9 cellular contexts compared by ENCODE assay signal in the genomic region with DNA sequence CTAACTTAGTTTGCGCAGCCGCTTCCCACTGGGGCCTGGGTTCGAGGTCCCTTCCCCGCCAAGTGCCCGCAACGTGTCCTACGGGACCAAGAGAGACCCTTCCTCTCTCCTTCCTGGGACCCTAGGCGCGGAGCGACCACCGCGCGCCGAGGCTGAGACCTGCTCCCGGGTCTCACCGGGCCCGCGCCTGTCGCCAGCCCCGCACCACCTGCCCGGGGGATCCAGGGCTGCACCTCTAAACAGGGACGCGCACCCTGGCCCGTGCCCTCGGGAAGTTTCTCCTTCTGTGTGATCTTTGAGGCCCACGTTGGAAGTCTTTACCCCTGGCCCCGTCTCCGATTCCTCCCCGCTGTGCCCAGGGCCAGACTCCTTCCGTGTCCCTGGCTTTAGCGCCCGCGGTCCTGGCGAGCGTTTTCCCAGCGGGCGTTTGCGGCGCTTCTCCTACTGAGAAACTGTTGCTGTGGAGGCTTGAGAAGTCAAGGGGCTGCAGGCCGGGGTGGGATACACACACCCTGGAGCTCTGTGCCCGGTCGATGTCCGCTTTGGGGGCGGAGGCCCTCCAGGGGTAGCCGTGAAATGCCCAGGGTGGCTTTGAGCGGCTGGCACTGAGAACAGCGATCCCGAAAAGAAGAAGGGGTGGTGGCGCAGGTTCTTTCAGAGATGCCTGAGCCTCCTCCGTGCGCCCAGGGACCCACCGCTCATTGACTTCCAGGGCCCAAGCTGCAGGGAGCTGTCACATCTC. TPM values are rescaled to one million over a fixed set of nuclear protein-coding genes. Genes with fewer than 3 reads are reported as not detected.
DNase-seq lines count a peak whose midpoint lies in the region; ATAC-seq and TF ChIP-seq lines count a peak whose summit lies in the region.
"Had no signal": no experiment of that assay in that cellular context is flagged by ENCODE, and none has a peak within 500 bp of the region (broad histone marks: within the 10 kb centered on the region; RNA-seq: fewer than 3 reads in every experiment).

No MANE protein-coding gene starts in this region.

- DNase-seq in BJ (ENCODE audit: low read depth) (no peak), SK-N-SH (no peak), LoVo (ENCODE audit: low spot score) (no peak), medulla oblongata (ENCODE audit: extremely low spot score) (no peak)
- DNase-seq in activated CD8-positive, alpha-beta memory T cell treated with anti-CD3 and anti-CD28 coated beads, Interleukin-2, amount 50 U/mL, for 48 hours: no peak

- peak overlapping the region; percentile 18; the same call in 1 of the 2 replicates for H2AFZ ChIP-seq in SK-N-SH (ENCODE audit: low read depth)

- POLR2A ChIA-PET in BJ (lab: Charles Lee): no interaction called here
- POLR2A ChIA-PET in SK-N-SH (lab: Yijun Ruan, JAX): no interaction called here

- 30% methylated on average over 34 of the region's 52 CpGs for WGBS in SK-N-SH (ENCODE audit: low lambda C conversion rate)

- ATAC-seq in GM19035 (IDR thresholded peaks at IDR 0.05; ENCODE audit: unreplicated experiment): no peak
- ATAC-seq: activated CD4-positive, CD25-positive, alpha-beta regulatory T cell treated with anti-CD3 and anti-CD28 coated beads, Interleukin-2, amount 50 U/mL, for 24 hours had no signal

- no peaks in the 10 kb centered on the region for H3K9me2 ChIP-seq in SK-N-SH

- H3K27ac ChIP-seq in SK-N-SH (ENCODE audit: low read depth in 2 of 2, low read length in 1 of 2) (peak overlapping the region in 1 of 2 experiments; percentile 88; a peak in 2 of 4 replicates), rectal smooth muscle tissue (ENCODE audit: low read depth, low read length) (no peak overlapping the region)

- H3K79me2 ChIP-seq in SK-N-SH (ENCODE audit: insufficient read depth): peaks cover 54% of the 10 kb centered on the region

- H3K4me1 ChIP-seq in SK-N-SH (ENCODE audit: control insufficient read depth in 1 of 2, insufficient read depth in 2 of 2, low read depth in 1 of 2, low read length in 1 of 2) (peaks cover 20 to 45% of the 10 kb centered on the region in 2 experiments), iPS-15b (ENCODE audit: control insufficient read depth, insufficient read depth, low read length) (peaks cover 4% of the 10 kb centered on the region), rectal smooth muscle tissue (ENCODE audit: control insufficient read depth, insufficient read depth, low read length) (peaks cover 6% of the 10 kb centered on the region)

- TF ChIP-seq CTCF in BJ (IDR thresholded peaks at IDR 0.05; ENCODE audit: insufficient read depth, low read depth, low read length) (no peak), SK-N-SH (IDR thresholded peaks at IDR 0.05) (no peak)

- TF ChIP-seq RAD21 in SK-N-SH (IDR thresholded peaks at IDR 0.05; ENCODE audit: low read length): no peak

- peak overlapping the region; percentile 96 for H3K4me2 ChIP-seq in SK-N-SH

- H3K9me3 ChIP-seq in SK-N-SH (no peaks in the 10 kb centered on the region), iPS-15b (ENCODE audit: control insufficient read depth, insufficient read depth, low read length) (no peaks in the 10 kb centered on the region)

- H4K20me1 ChIP-seq in SK-N-SH (ENCODE audit: insufficient read depth): no peaks in the 10 kb centered on the region

- peak overlapping the region; percentile 98 for H3K9ac ChIP-seq in SK-N-SH
- no peak overlapping the region for H3K9ac ChIP-seq in iPS-15b (ENCODE audit: low read depth, low read length)
- no peak overlapping the region for H3K9ac ChIP-seq in rectal smooth muscle tissue (ENCODE audit: low read length)

- no peaks in the 10 kb centered on the region for H3K27me3 ChIP-seq in BJ (ENCODE audit: control insufficient read depth, insufficient read depth, low read length)
- H3K27me3 ChIP-seq in SK-N-SH (ENCODE audit: insufficient read depth): no peaks in the 10 kb centered on the region
- peaks cover 67% of the 10 kb centered on the region for H3K27me3 ChIP-seq in iPS-15b (ENCODE audit: control insufficient read depth, insufficient read depth, low read length)
- peaks cover 11% of the 10 kb centered on the region for H3K27me3 ChIP-seq in rectal smooth muscle tissue (ENCODE audit: control insufficient read depth, insufficient read depth, low read length)

- H3K4me3 ChIP-seq in BJ (ENCODE audit: low read depth, low read length) (peak overlapping the region; percentile 53), SK-N-SH (ENCODE audit: low read depth in 2 of 2, low read length in 1 of 2) (peak overlapping the region; percentile 65 to 85), iPS-15b (ENCODE audit: low read depth, low read length) (peak overlapping the region; percentile 63), rectal smooth muscle tissue (ENCODE audit: low read length) (peak overlapping the region; percentile 60)

- CTCF ChIA-PET in BJ (lab: Yijun Ruan, JAX): interaction anchor here (3.8 kb wide), 1 partner anchor 34 kb away, joined by 11 read pairs; no protein-coding TSS in a partner anchor
- CTCF ChIA-PET in SK-N-SH (lab: Yijun Ruan, JAX): interaction anchor here (1.0 kb wide), 1 partner anchor 14 kb away, joined by 3 read pairs; no protein-coding TSS in a partner anchor

- H3K36me3 ChIP-seq in BJ (ENCODE audit: control insufficient read depth, insufficient read depth, low read length): no peaks in the 10 kb centered on the region
- H3K36me3 ChIP-seq in SK-N-SH (replicated peaks in 1 of 2; ENCODE audit: control insufficient read depth in 1 of 2, insufficient read depth in 2 of 2, low read length in 1 of 2): no peaks in the 10 kb centered on the region
- no peaks in the 10 kb centered on the region for H3K36me3 ChIP-seq in iPS-15b (ENCODE audit: control insufficient read depth, insufficient read depth, low read length)
- no peaks in the 10 kb centered on the region for H3K36me3 ChIP-seq in rectal smooth muscle tissue (ENCODE audit: control insufficient read depth, insufficient read depth, low read length)

- no peak for TF ChIP-seq EP300 in SK-N-SH (IDR thresholded peaks at IDR 0.05; ENCODE audit: borderline replicate concordance in 1 of 2, low read depth in 1 of 2, low read length in 1 of 2)

- H3F3A ChIP-seq in SK-N-SH (replicated peaks; ENCODE audit: insufficient read depth): peaks cover 22% of the 10 kb centered on the region

TF ChIP-seq in SK-N-SH, 30 proteins besides CTCF, POLR2A, EP300 and RAD21:
- TF ChIP-seq ELF1 (IDR thresholded peaks at IDR 0.05) (no peak), MEF2A (IDR thresholded peaks at IDR 0.05; ENCODE audit: borderline replicate concordance, low read depth) (no peak), GABPA (IDR thresholded peaks at IDR 0.05; ENCODE audit: low read depth) (no peak), JUND (IDR thresholded peaks at IDR 0.05) (no peak)
- TF ChIP-seq, protein P1, sequence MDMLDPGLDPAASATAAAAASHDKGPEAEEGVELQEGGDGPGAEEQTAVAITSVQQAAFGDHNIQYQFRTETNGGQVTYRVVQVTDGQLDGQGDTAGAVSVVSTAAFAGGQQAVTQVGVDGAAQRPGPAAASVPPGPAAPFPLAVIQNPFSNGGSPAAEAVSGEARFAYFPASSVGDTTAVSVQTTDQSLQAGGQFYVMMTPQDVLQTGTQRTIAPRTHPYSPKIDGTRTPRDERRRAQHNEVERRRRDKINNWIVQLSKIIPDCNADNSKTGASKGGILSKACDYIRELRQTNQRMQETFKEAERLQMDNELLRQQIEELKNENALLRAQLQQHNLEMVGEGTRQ (IDR thresholded peaks at IDR 0.05; ENCODE audit: borderline replicate concordance, low read depth, low read length): no peak

RNA-seq across cellular contexts. Expression of a gene that starts 0.6 kb away (rescaled TPM):
- 30.1 and 35.4 TPM in 2 replicates for polyA plus RNA-seq in BJ (2011; rRNA removed)
- polyA minus RNA-seq in BJ (2011; rRNA and poly(A)+ RNA removed): 16.0 and 18.9 TPM in 2 replicates
- 27.9 and 30.3 TPM in 2 replicates for polyA plus RNA-seq in SK-N-SH (2012; rRNA removed)
- polyA plus RNA-seq in SK-N-SH (2012; cell fraction: cytosol; rRNA removed): 20.8 and 24.0 TPM in 2 replicates
- 30.8 and 38.2 TPM in 2 replicates for polyA plus RNA-seq in SK-N-SH (2012; cell fraction: nucleus; rRNA removed)
